In the genomic region with DNA sequence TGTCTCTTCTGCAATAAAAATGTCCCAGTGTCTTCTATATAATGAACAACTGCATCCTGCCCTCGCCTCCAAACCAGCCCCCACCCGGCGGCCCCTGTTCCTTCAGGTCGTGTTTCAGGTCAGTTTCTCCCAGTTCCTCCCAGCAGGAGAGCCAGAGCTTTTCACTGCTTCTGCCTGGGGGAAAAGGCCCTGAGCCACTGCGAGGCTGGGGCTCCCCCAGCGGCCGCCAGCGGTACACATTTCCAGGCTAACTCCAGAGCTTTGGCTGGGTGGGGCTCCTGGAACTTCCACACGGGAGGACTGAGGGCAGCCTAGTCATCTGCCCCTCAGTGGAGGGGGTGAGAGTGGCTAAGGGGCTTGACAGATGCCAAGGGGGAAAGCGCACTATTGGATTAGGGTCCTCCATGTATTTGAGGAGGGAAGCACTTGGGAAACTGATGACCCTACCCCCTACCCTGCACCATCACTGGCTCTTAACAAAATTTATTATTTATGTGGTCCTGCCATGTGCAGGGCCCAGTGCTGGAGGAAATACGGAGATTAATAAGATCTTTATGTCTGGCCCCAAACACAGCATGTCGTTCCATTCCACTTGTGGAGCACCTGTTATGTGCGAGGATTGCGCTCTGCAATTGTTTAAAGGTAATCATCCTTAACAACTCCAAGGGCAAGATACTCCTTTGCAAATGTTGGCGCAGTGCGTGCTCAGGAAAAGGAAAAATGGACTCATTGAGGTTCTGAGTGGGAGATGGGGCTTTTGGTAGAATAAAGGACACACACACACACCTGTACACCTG, we compare ENCODE assay signal across 1 cellular context.
TF ChIP-seq lines count a peak whose summit lies in the region.

No MANE protein-coding gene starts in this region.

TF ChIP-seq in IMR-90, 13 proteins besides CTCF, POLR2A, EP300 and RAD21:
- TF ChIP-seq MAZ (IDR thresholded peaks at IDR 0.05; ENCODE audit: borderline replicate concordance, low read depth, low read length) (peak; percentile 47; the same call in 1 of the 2 replicates), MAFK (IDR thresholded peaks at IDR 0.05; ENCODE audit: low read depth, low read length) (no peak), SMC3 (IDR thresholded peaks at IDR 0.05; ENCODE audit: low read depth, low read length) (peak; percentile 53)
